28 cellular contexts compared by ENCODE assay signal in genomic region chr1:30304080-30304479, GRCh38.
"Had no signal": no experiment of that assay in that cellular context is flagged by ENCODE, and none has a peak within 500 bp of the region (broad histone marks: within the 10 kb centered on the region; RNA-seq: fewer than 3 reads in every experiment).

No MANE protein-coding gene starts in this region.

- H3K4me3 ChIP-seq: lung, neural progenitor cell, skin epidermis, suprapubic skin, thoracic aorta, tibial artery, upper lobe of left lung had no signal

- DNase-seq: hippocampal formation; kidney glomerular epithelial cell; left cardiac atrium; naive B cell; nephron progenitor cell; occipital lobe; right cardiac atrium; stimulated activated CD4-positive, alpha-beta T cell treated with anti-CD3 and anti-CD28 coated beads, Interleukin-12 subunit alpha, Interleukin-12 subunit beta, amount 100 ng/mL, for 4 hours; stimulated activated CD4-positive, alpha-beta T cell treated with anti-CD3 and anti-CD28 coated beads, Interleukin-15, amount 100 ng/mL, for 24 hours; stimulated activated CD4-positive, alpha-beta T cell treated with anti-CD3 and anti-CD28 coated beads, Interleukin-2, amount 100 ng/mL, for 24 hours; stimulated activated CD4-positive, alpha-beta T cell treated with anti-CD3 and anti-CD28 coated beads, Interleukin-4, amount 100 ng/mL, for 1 hour; stimulated activated naive CD4-positive, alpha-beta T cell; upper lobe of left lung had no signal

- H3K36me3 ChIP-seq: neural progenitor cell, neutrophil, suprapubic skin, thoracic aorta, tibial artery, upper lobe of left lung had no signal

- H3K9ac ChIP-seq: neural progenitor cell, parathyroid adenoma had no signal

- H3K36me3 Mint-ChIP-seq: mesothelial cell of epicardium; naive B cell; natural killer cell; neural progenitor cell; stimulated activated effector memory CD8-positive, alpha-beta T cell treated with anti-CD3 and anti-CD28 coated beads, Interleukin-12 subunit alpha, Interleukin-12 subunit beta, amount 100 ng/mL, for 72 hours had no signal

- H3K9me3 ChIP-seq: neutrophil, suprapubic skin, thoracic aorta, tibial artery, upper lobe of left lung had no signal

- ATAC-seq: left cardiac atrium; left lobe of liver; natural killer cell; right cardiac atrium; sciatic nerve; stimulated activated effector memory CD8-positive, alpha-beta T cell treated with anti-CD3 and anti-CD28 coated beads, Interleukin-12 subunit alpha, Interleukin-12 subunit beta, amount 100 ng/mL, for 72 hours had no signal

- H3K79me2 ChIP-seq: parathyroid adenoma had no signal

- H3K27ac ChIP-seq: neural progenitor cell, neutrophil, parathyroid adenoma, skin epidermis, suprapubic skin, thoracic aorta, tibial artery, upper lobe of left lung had no signal

- FAIRE-seq: keratinocyte had no signal

- H3K4me3 Mint-ChIP-seq: mesothelial cell of epicardium; natural killer cell; nephron progenitor cell; neural progenitor cell; stimulated activated effector memory CD8-positive, alpha-beta T cell treated with anti-CD3 and anti-CD28 coated beads, Interleukin-12 subunit alpha, Interleukin-12 subunit beta, amount 100 ng/mL, for 72 hours; stimulated activated naive CD8-positive, alpha-beta T cell treated with anti-CD3 and anti-CD28 coated beads, Interleukin-15, Interleukin-2, amounts not matched to agents 100 ng/mL and 50 ng/mL, for 24 hours had no signal

- H3K9me3 Mint-ChIP-seq: mesothelial cell of epicardium; natural killer cell; neural progenitor cell; stimulated activated effector memory CD8-positive, alpha-beta T cell treated with anti-CD3 and anti-CD28 coated beads, Interleukin-12 subunit alpha, Interleukin-12 subunit beta, amount 100 ng/mL, for 72 hours; stimulated activated naive CD8-positive, alpha-beta T cell treated with anti-CD3 and anti-CD28 coated beads, Interleukin-15, Interleukin-2, amounts not matched to agents 100 ng/mL and 50 ng/mL, for 24 hours had no signal

- H3K27me3 ChIP-seq: neural progenitor cell, upper lobe of left lung had no signal

- H3K4me2 ChIP-seq: neural progenitor cell had no signal

- H2AFZ ChIP-seq: neural progenitor cell, parathyroid adenoma had no signal

- H3K4me1 ChIP-seq: neural progenitor cell, parathyroid adenoma, suprapubic skin, tibial artery, upper lobe of left lung had no signal

- H3K4me1 Mint-ChIP-seq: mesothelial cell of epicardium; naive B cell; natural killer cell; stimulated activated effector memory CD8-positive, alpha-beta T cell treated with anti-CD3 and anti-CD28 coated beads, Interleukin-12 subunit alpha, Interleukin-12 subunit beta, amount 100 ng/mL, for 72 hours had no signal

- H3K27ac Mint-ChIP-seq: mesothelial cell of epicardium; naive B cell; natural killer cell; nephron progenitor cell; neural progenitor cell; stimulated activated effector memory CD8-positive, alpha-beta T cell treated with anti-CD3 and anti-CD28 coated beads, Interleukin-12 subunit alpha, Interleukin-12 subunit beta, amount 100 ng/mL, for 72 hours; stimulated activated naive CD8-positive, alpha-beta T cell treated with anti-CD3 and anti-CD28 coated beads, Interleukin-15, Interleukin-2, amounts not matched to agents 100 ng/mL and 50 ng/mL, for 24 hours had no signal
